32 cellular contexts compared by ENCODE assay signal in genomic region chr1:47849611-47850261, GRCh38.
"Had no signal": no experiment of that assay in that cellular context is flagged by ENCODE, and none has a peak within 500 bp of the region (broad histone marks: within the 10 kb centered on the region; RNA-seq: fewer than 3 reads in every experiment).

No MANE protein-coding gene starts in this region.

- H3K4me3 ChIP-seq: adrenal gland, ascending aorta, esophagus muscularis mucosa, lung, smooth muscle cell, stomach, transverse colon, vagina had no signal

- H3K4me3 Mint-ChIP-seq: activated CD4-positive, alpha-beta memory T cell treated with anti-CD3 and anti-CD28 coated beads for 36 hours; activated CD4-positive, alpha-beta T cell treated with anti-CD3 and anti-CD28 coated beads, Interleukin-2, amount 10 ng/mL, durations not matched to agents 24 days and 14 days; activated naive CD4-positive, alpha-beta T cell treated with anti-CD3 and anti-CD28 coated beads for 36 hours; activated naive CD8-positive, alpha-beta T cell treated with anti-CD3 and anti-CD28 coated beads for 36 hours; activated T-helper 1 cell treated with anti-CD3 and anti-CD28 coated beads, Interleukin-12 subunit alpha, Interleukin-12 subunit beta, Interleukin-2, Interleukin-4 antibody, amounts not matched to agents 30 ng/mL and 10 ng/mL and 1 ng/mL, durations not matched to agents 14 hours and 24 hours and 36 hours; brain; dendritic cell treated with granulocyte-macrophage colony-stimulating factor and Interleukin-4, amounts not matched to agents 40 ng/mL and 50 ng/mL, for 4 days; immature natural killer cell; nephron; stimulated activated naive B cell treated with anti-CD40 and anti-IgM and Interleukin-4, amounts not matched to agents 10 μg/mL and 1 μg/mL and 100 μg/mL, for 72 hours; T-helper 1 cell treated with Interleukin-12 subunit alpha and Interleukin-12 subunit beta and Interleukin-4 antibody, amounts not matched to agents 30 μg/mL and 1 μg/mL, for 36 hours had no signal

- H3K36me3 ChIP-seq: adrenal gland, ascending aorta, esophagus muscularis mucosa, stomach, transverse colon, vagina, WERI-Rb-1 had no signal

- H3K9me3 ChIP-seq: adrenal gland, ascending aorta, esophagus muscularis mucosa, stomach, transverse colon, vagina had no signal

- H3K9me3 Mint-ChIP-seq: activated CD4-positive, alpha-beta memory T cell treated with anti-CD3 and anti-CD28 coated beads for 36 hours; activated CD4-positive, alpha-beta T cell treated with anti-CD3 and anti-CD28 coated beads, Interleukin-2, amount 10 ng/mL, durations not matched to agents 24 days and 14 days; activated naive CD4-positive, alpha-beta T cell treated with anti-CD3 and anti-CD28 coated beads for 36 hours; activated naive CD8-positive, alpha-beta T cell treated with anti-CD3 and anti-CD28 coated beads for 36 hours; activated T-helper 1 cell treated with anti-CD3 and anti-CD28 coated beads, Interleukin-12 subunit alpha, Interleukin-12 subunit beta, Interleukin-2, Interleukin-4 antibody, amounts not matched to agents 30 ng/mL and 10 ng/mL and 1 ng/mL, durations not matched to agents 14 hours and 24 hours and 36 hours; brain; dendritic cell treated with granulocyte-macrophage colony-stimulating factor and Interleukin-4, amounts not matched to agents 40 ng/mL and 50 ng/mL, for 4 days; immature natural killer cell; nephron; stimulated activated naive B cell treated with anti-CD40 and anti-IgM and Interleukin-4, amounts not matched to agents 10 μg/mL and 1 μg/mL and 100 μg/mL, for 72 hours; T-helper 1 cell treated with Interleukin-12 subunit alpha and Interleukin-12 subunit beta and Interleukin-4 antibody, amounts not matched to agents 30 μg/mL and 1 μg/mL, for 36 hours had no signal

- H3K27ac ChIP-seq: adrenal gland, ascending aorta, esophagus muscularis mucosa, stomach, transverse colon, vagina, WERI-Rb-1 had no signal

- H3K27me3 ChIP-seq: adrenal gland, ascending aorta, esophagus muscularis mucosa, stomach, transverse colon, vagina had no signal

- H3K36me3 Mint-ChIP-seq: activated CD4-positive, alpha-beta memory T cell treated with anti-CD3 and anti-CD28 coated beads for 36 hours; activated naive CD8-positive, alpha-beta T cell treated with anti-CD3 and anti-CD28 coated beads for 36 hours; brain; immature natural killer cell; stimulated activated naive B cell treated with anti-CD40 and anti-IgM and Interleukin-4, amounts not matched to agents 10 μg/mL and 1 μg/mL and 100 μg/mL, for 72 hours had no signal

- DNase-seq: activated CD4-positive, alpha-beta memory T cell treated with anti-CD3 and anti-CD28 coated beads for 36 hours; activated CD4-positive, alpha-beta T cell treated with anti-CD3 and anti-CD28 coated beads, Interleukin-2, amount 10 ng/mL, durations not matched to agents 24 days and 14 days; activated CD4-positive, CD25-positive, alpha-beta regulatory T cell treated with anti-CD3 and anti-CD28 coated beads, Interleukin-2, amount 50 U/mL, for 72 hours; activated CD8-positive, alpha-beta memory T cell treated with anti-CD3 and anti-CD28 coated beads, Interleukin-2, amount 50 U/mL, for 4 hours; activated effector memory CD4-positive, alpha-beta T cell treated with anti-CD3 and anti-CD28 coated beads, Interleukin-2, amount 50 U/mL, for 16 hours; activated naive CD4-positive, alpha-beta T cell treated with anti-CD3 and anti-CD28 coated beads for 36 hours; activated naive CD8-positive, alpha-beta T cell treated with anti-CD3 and anti-CD28 coated beads for 36 hours; activated T-cell treated with anti-CD3 and anti-CD28 coated beads, Interleukin-2, amount 50 U/mL, for 1 hour; caudate nucleus; foreskin melanocyte; glutamatergic neuron; hypothalamus; immature natural killer cell; mesendoderm; stimulated activated CD4-positive, alpha-beta T cell treated with anti-CD3 and anti-CD28 coated beads, Interleukin-1b, Interleukin-23, amount 100 ng/mL, for 48 hours; stimulated activated naive B cell treated with anti-CD40 and anti-IgM and Interleukin-4, amounts not matched to agents 10 μg/mL and 1 μg/mL and 100 μg/mL, for 72 hours; stomach; SW 1271; T-helper 9 cell; transverse colon; WERI-Rb-1 had no signal

- H3K4me1 ChIP-seq: adrenal gland, ascending aorta, stomach, transverse colon had no signal

- H3K27me3 Mint-ChIP-seq: activated CD4-positive, alpha-beta memory T cell treated with anti-CD3 and anti-CD28 coated beads for 36 hours; activated naive CD8-positive, alpha-beta T cell treated with anti-CD3 and anti-CD28 coated beads for 36 hours; brain; dendritic cell treated with granulocyte-macrophage colony-stimulating factor and Interleukin-4, amounts not matched to agents 40 ng/mL and 50 ng/mL, for 4 days had no signal

- H3K4me1 Mint-ChIP-seq: activated CD4-positive, alpha-beta T cell treated with anti-CD3 and anti-CD28 coated beads, Interleukin-2, amount 10 ng/mL, durations not matched to agents 24 days and 14 days; activated naive CD8-positive, alpha-beta T cell treated with anti-CD3 and anti-CD28 coated beads for 36 hours; brain; immature natural killer cell; stimulated activated naive B cell treated with anti-CD40 and anti-IgM and Interleukin-4, amounts not matched to agents 10 μg/mL and 1 μg/mL and 100 μg/mL, for 72 hours had no signal

- ATAC-seq: stimulated activated naive B cell treated with anti-CD40 and anti-IgM and Interleukin-4, amounts not matched to agents 10 μg/mL and 1 μg/mL and 100 μg/mL, for 72 hours had no signal

- H3K4me2 ChIP-seq: smooth muscle cell had no signal

- H3K27ac Mint-ChIP-seq: activated CD4-positive, alpha-beta memory T cell treated with anti-CD3 and anti-CD28 coated beads for 36 hours; activated CD4-positive, alpha-beta T cell treated with anti-CD3 and anti-CD28 coated beads, Interleukin-2, amount 10 ng/mL, durations not matched to agents 24 days and 14 days; activated naive CD4-positive, alpha-beta T cell treated with anti-CD3 and anti-CD28 coated beads for 36 hours; activated naive CD8-positive, alpha-beta T cell treated with anti-CD3 and anti-CD28 coated beads for 36 hours; activated T-helper 1 cell treated with anti-CD3 and anti-CD28 coated beads, Interleukin-12 subunit alpha, Interleukin-12 subunit beta, Interleukin-2, Interleukin-4 antibody, amounts not matched to agents 30 ng/mL and 10 ng/mL and 1 ng/mL, durations not matched to agents 14 hours and 24 hours and 36 hours; brain; dendritic cell treated with granulocyte-macrophage colony-stimulating factor and Interleukin-4, amounts not matched to agents 40 ng/mL and 50 ng/mL, for 4 days; immature natural killer cell; stimulated activated naive B cell treated with anti-CD40 and anti-IgM and Interleukin-4, amounts not matched to agents 10 μg/mL and 1 μg/mL and 100 μg/mL, for 72 hours; T-helper 1 cell treated with Interleukin-12 subunit alpha and Interleukin-12 subunit beta and Interleukin-4 antibody, amounts not matched to agents 30 μg/mL and 1 μg/mL, for 36 hours had no signal
